Comparison of ENCODE assay signal across 1 cellular context in genomic region chr19:13537454-13537853, GRCh38.
TF ChIP-seq lines count a peak whose summit lies in the region.

No MANE protein-coding gene starts in this region.

TF ChIP-seq in HepG2, 621 proteins besides CTCF, POLR2A, EP300 and RAD21 (continued from another document):
- TF ChIP-seq MNT (IDR thresholded peaks at IDR 0.05) (0 out of 2 replicates have a peak, but pooled peaks have one; percentile 17), TCF12 (IDR thresholded peaks at IDR 0.05) (no peak), TCF12 (CRISPR knock-in tag; IDR thresholded peaks at IDR 0.05) (no peak), IRF2 (CRISPR knock-in tag; IDR thresholded peaks at IDR 0.05) (no peak), SIX4 (CRISPR knock-in tag; IDR thresholded peaks at IDR 0.05) (no peak), ZNF512B (CRISPR knock-in tag; IDR thresholded peaks at IDR 0.05; ENCODE audit: borderline replicate concordance) (no peak)
